Comparison of ENCODE assay signal across 18 cellular contexts in the genomic region with DNA sequence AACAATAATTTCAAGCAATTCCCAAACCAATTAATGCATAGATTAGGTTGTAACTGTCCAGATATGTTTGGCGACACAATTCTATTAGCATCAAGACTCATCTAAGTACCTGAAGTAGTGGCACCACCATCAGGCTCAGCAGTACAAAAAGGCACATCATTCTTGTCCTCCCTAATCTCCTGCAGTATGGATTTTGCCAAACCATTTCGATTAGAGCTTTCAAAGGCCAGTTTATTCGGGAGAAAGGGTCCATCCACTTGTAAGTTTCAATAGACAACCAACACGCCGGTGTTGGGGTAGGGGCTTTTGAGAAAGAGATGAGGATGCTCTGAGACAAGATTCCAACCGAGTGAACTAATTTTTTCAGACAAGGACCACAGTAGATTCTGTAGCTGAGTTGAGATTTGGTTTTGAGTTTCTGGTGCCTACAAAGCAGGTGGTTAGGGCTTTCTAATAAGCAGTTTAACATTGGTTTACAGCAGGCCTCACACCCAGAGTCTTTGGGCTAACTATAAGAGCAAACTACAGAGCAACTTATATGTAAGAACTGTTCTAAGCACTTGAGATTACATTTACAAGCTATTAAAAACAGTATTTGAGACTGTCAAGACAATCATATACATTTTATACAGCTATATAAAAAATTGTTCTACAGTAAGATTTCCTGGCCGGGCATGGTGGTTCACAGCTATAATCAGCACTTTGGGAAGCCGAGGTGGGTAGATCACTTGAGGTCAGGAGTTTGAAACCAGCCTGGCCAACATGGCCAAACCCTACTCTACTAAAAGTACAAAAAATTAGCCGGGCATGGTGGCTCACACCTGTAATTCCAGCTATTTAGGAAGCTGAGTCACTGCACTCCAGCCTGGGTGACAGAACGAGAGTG. TPM values are rescaled to one million over a fixed set of nuclear protein-coding genes. Genes with fewer than 3 reads are reported as not detected.
A peak's percentile ranks its signal among the peaks of the same experiment; 100 is the strongest.
DNase-seq lines count a peak whose midpoint lies in the region; ATAC-seq, FAIRE-seq and TF ChIP-seq lines count a peak whose summit lies in the region.
"Had no signal": no experiment of that assay in that cellular context is flagged by ENCODE, and none has a peak within 500 bp of the region (broad histone marks: within the 10 kb centered on the region; RNA-seq: fewer than 3 reads in every experiment).

No MANE protein-coding gene starts in this region.

- peaks cover 52% of the 10 kb centered on the region for H3F3A ChIP-seq in GM23338 (replicated peaks; ENCODE audit: low read depth)

- H3K4me3 ChIP-seq in GM23338, result no peak overlapping the region
- H3K4me3 ChIP-seq: SJSA1, vagina had no signal

- H4K20me1 ChIP-seq in GM23338 (replicated peaks; ENCODE audit: insufficient read depth), result peaks cover 18% of the 10 kb centered on the region

- no peak overlapping the region for H3K27ac Mint-ChIP-seq in GM23338
- H3K27ac Mint-ChIP-seq: CD4-positive, alpha-beta T cell; stimulated activated effector memory CD8-positive, alpha-beta T cell treated with anti-CD3 and anti-CD28 coated beads, Interleukin-12 subunit alpha, Interleukin-12 subunit beta, amount 100 ng/mL, for 72 hours had no signal

- DNase-seq in EL, result peak; percentile 13
- no peak for DNase-seq in GM23338 (ENCODE audit: low spot score)
- peak; percentile 13 for DNase-seq in RCC 7860 (ENCODE audit: low spot score)
- no peak for DNase-seq in erythroblast (lab: John Stamatoyannopoulos, UW)
- DNase-seq in DMS79 (lab: John Stamatoyannopoulos, UW), result no peak
- DNase-seq in AG20443 (ENCODE audit: low spot score), result no peak
- DNase-seq: anterior cingulate cortex; CD4-positive, alpha-beta T cell; hypothalamus; left ventricle myocardium superior; naive thymus-derived CD4-positive, alpha-beta T cell; NCI-H2029 treated with DMSO at 0.1 percent for 48 hours; stimulated activated CD4-positive, alpha-beta T cell treated with anti-CD3 and anti-CD28 coated beads, Interleukin-2, amount 100 ng/mL, for 48 hours had no signal

- peaks cover 13% of the 10 kb centered on the region for H3K4me1 Mint-ChIP-seq in GM23338

- H3K4me3 Mint-ChIP-seq in GM23338, result no peak overlapping the region
- H3K4me3 Mint-ChIP-seq: CD4-positive, alpha-beta T cell; naive thymus-derived CD4-positive, alpha-beta T cell; stimulated activated effector memory CD8-positive, alpha-beta T cell treated with anti-CD3 and anti-CD28 coated beads, Interleukin-12 subunit alpha, Interleukin-12 subunit beta, amount 100 ng/mL, for 72 hours had no signal

- H3K79me2 ChIP-seq in GM23338 (replicated peaks; ENCODE audit: insufficient read depth), result peaks cover 26% of the 10 kb centered on the region

- peaks cover 61% of the 10 kb centered on the region for H3K36me3 Mint-ChIP-seq in GM23338 (ENCODE audit: low read depth)

- no peak overlapping the region for H3K4me2 ChIP-seq in GM23338

- H3K27ac ChIP-seq in GM23338 (ENCODE audit: low read depth), result peak overlapping the region; percentile 84
- H3K27ac ChIP-seq: SJSA1, vagina had no signal

- no peak for FAIRE-seq in RCC 7860 (lab: Jason Lieb, UNC)
- FAIRE-seq: GM18507 had no signal

- peak; percentile 46 for TF ChIP-seq POLR2A in erythroblast (IDR thresholded peaks at IDR 0.05; ENCODE audit: low read length)

- H3K9me3 Mint-ChIP-seq in GM23338, result peaks cover 6% of the 10 kb centered on the region; the same call in 2 of the 3 replicates
- H3K9me3 Mint-ChIP-seq: CD4-positive, alpha-beta T cell; stimulated activated effector memory CD8-positive, alpha-beta T cell treated with anti-CD3 and anti-CD28 coated beads, Interleukin-12 subunit alpha, Interleukin-12 subunit beta, amount 100 ng/mL, for 72 hours had no signal

- no peak for ATAC-seq in GM23338
- no peak for ATAC-seq in GM18870 (IDR thresholded peaks at IDR 0.05; ENCODE audit: unreplicated experiment)
- ATAC-seq: left ventricle myocardium superior; naive thymus-derived CD4-positive, alpha-beta T cell; stimulated activated effector memory CD8-positive, alpha-beta T cell treated with anti-CD3 and anti-CD28 coated beads, Interleukin-12 subunit alpha, Interleukin-12 subunit beta, amount 100 ng/mL, for 72 hours had no signal

- peaks cover 21% of the 10 kb centered on the region for H3K27me3 Mint-ChIP-seq in GM23338 (ENCODE audit: insufficient read depth, low read depth, poor library complexity)
- H3K27me3 Mint-ChIP-seq: CD4-positive, alpha-beta T cell; naive thymus-derived CD4-positive, alpha-beta T cell had no signal

- peaks cover 18% of the 10 kb centered on the region for H3K4me1 ChIP-seq in GM23338 (ENCODE audit: insufficient read depth)

- no peak overlapping the region for H2AFZ ChIP-seq in GM23338

- peaks cover 31% of the 10 kb centered on the region for H3K36me3 ChIP-seq in GM23338 (ENCODE audit: insufficient read depth)

- H3K9me2 ChIP-seq in GM23338 (ENCODE audit: insufficient read depth), result no peaks in the 10 kb centered on the region

- no peaks in the 10 kb centered on the region for H3K27me3 ChIP-seq in GM23338 (ENCODE audit: insufficient read depth)
- H3K27me3 ChIP-seq: SJSA1, vagina had no signal

- TF ChIP-seq CTCF in GM23338 (conservative IDR thresholded peaks at IDR 0.05; ENCODE audit: low read depth in 2 of 2), result no peak

TF ChIP-seq in GM23338, 12 proteins besides CTCF, POLR2A, EP300 and RAD21:
- TF ChIP-seq, protein P1, sequence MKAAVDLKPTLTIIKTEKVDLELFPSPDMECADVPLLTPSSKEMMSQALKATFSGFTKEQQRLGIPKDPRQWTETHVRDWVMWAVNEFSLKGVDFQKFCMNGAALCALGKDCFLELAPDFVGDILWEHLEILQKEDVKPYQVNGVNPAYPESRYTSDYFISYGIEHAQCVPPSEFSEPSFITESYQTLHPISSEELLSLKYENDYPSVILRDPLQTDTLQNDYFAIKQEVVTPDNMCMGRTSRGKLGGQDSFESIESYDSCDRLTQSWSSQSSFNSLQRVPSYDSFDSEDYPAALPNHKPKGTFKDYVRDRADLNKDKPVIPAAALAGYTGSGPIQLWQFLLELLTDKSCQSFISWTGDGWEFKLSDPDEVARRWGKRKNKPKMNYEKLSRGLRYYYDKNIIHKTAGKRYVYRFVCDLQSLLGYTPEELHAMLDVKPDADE (IDR thresholded peaks at IDR 0.05), result no peak
- TF ChIP-seq STAT1 (IDR thresholded peaks at IDR 0.05; ENCODE audit: unreplicated experiment), result no peak
- no peak for TF ChIP-seq JUNB (IDR thresholded peaks at IDR 0.05; ENCODE audit: unreplicated experiment)
- no peak for TF ChIP-seq ZNF331 (CRISPR knock-in tag; IDR thresholded peaks at IDR 0.05; ENCODE audit: low read depth)
- TF ChIP-seq POLR2AphosphoS5 (IDR thresholded peaks at IDR 0.05; ENCODE audit: low read depth), result peak; percentile 61
TF ChIP-seq in GM23338: peak in this region for 1.

RNA-seq across cellular contexts. Expression of a gene that starts 4.5 kb away (rescaled TPM):
- total RNA-seq in GM23338 (2014; rRNA removed; shearing (Covaris generic)), result 216 and 250 TPM in 2 replicates
- 441 and 470 TPM in 2 replicates for polyA plus RNA-seq in GM23338 (2016; fragmentation: Nextera tagmentation; extraction: Ambion mirVana)

RNA-seq across cellular contexts. Expression of a gene that starts 43.0 kb away (rescaled TPM):
- total RNA-seq in GM23338 (2014; rRNA removed; shearing (Covaris generic)), result 5.9 and 6.6 TPM in 2 replicates
- polyA plus RNA-seq in GM23338 (2016; fragmentation: Nextera tagmentation; extraction: Ambion mirVana), result 11.7 and 14.3 TPM in 2 replicates

Comparison
In these comparisons a context has a peak if more than half of its experiments do, and no peak if none do; other contexts are left out.
1. DNase-seq: peak in EL (single experiment) and RCC 7860 (single experiment); none in GM23338 (single experiment), erythroblast (0 of 2), DMS79 (single experiment) and AG20443 (single experiment).